Comparison of ENCODE assay signal across 1 cellular context in genomic region chr1:171901245-171901644, GRCh38.
TF ChIP-seq lines count a peak whose summit lies in the region.

No MANE protein-coding gene starts in this region.

TF ChIP-seq in IMR-90, 13 proteins besides CTCF, POLR2A, EP300 and RAD21 (continued from another document):
- no peak for TF ChIP-seq ELK1 (IDR thresholded peaks at IDR 0.05; ENCODE audit: borderline replicate concordance, low read depth, low read length)
- no peak for TF ChIP-seq NFE2L2 (IDR thresholded peaks at IDR 0.05; ENCODE audit: low read depth, low read length)
- TF ChIP-seq MAZ (IDR thresholded peaks at IDR 0.05; ENCODE audit: borderline replicate concordance, low read depth, low read length) = no peak
- no peak for TF ChIP-seq RCOR1 (IDR thresholded peaks at IDR 0.05; ENCODE audit: insufficient replicate concordance, low read length)
- TF ChIP-seq MXI1 (IDR thresholded peaks at IDR 0.05; ENCODE audit: borderline replicate concordance, low read depth, low read length) = no peak
- no peak for TF ChIP-seq CHD1 (IDR thresholded peaks at IDR 0.05; ENCODE audit: low read depth, low read length)
- TF ChIP-seq USF2 (IDR thresholded peaks at IDR 0.05; ENCODE audit: low read depth, low read length) = no peak
